1 cellular context compared by ENCODE assay signal in genomic region chr9:19464764-19465570, GRCh38.
TF ChIP-seq lines count a peak whose summit lies in the region.

No MANE protein-coding gene starts in this region.

TF ChIP-seq in HepG2, 621 proteins besides CTCF, POLR2A, EP300 and RAD21 (continued from another document and continues in another):
- TF ChIP-seq CSRNP1 (CRISPR knock-in tag; IDR thresholded peaks at IDR 0.05), result no peak
- peak; percentile 51; the same call in 1 of the 2 replicates for TF ChIP-seq PRDM15 (CRISPR knock-in tag; IDR thresholded peaks at IDR 0.05)
- no peak for TF ChIP-seq ZNF646 (CRISPR knock-in tag; IDR thresholded peaks at IDR 0.05)
- no peak for TF ChIP-seq ZNF672 (CRISPR knock-in tag; IDR thresholded peaks at IDR 0.05)
- TF ChIP-seq YEATS2 (CRISPR knock-in tag; IDR thresholded peaks at IDR 0.05; ENCODE audit: borderline replicate concordance), result no peak
- TF ChIP-seq ZHX2 (IDR thresholded peaks at IDR 0.05; ENCODE audit: low read depth), result no peak
- TF ChIP-seq ZHX2 (CRISPR knock-in tag; IDR thresholded peaks at IDR 0.05; ENCODE audit: borderline replicate concordance), result no peak
- TF ChIP-seq ZBTB33 (CRISPR knock-in tag; IDR thresholded peaks at IDR 0.05), result no peak
- TF ChIP-seq ZNF263 (CRISPR knock-in tag; IDR thresholded peaks at IDR 0.05), result no peak
- TF ChIP-seq ZNF317 (CRISPR knock-in tag; IDR thresholded peaks at IDR 0.05), result no peak
- no peak for TF ChIP-seq NPAS2 (CRISPR knock-in tag; IDR thresholded peaks at IDR 0.05; ENCODE audit: borderline replicate concordance)
- no peak for TF ChIP-seq ZNF414 (CRISPR knock-in tag; IDR thresholded peaks at IDR 0.05)
- no peak for TF ChIP-seq ZNF563 (CRISPR knock-in tag; IDR thresholded peaks at IDR 0.05)
- no peak for TF ChIP-seq SMAD1 (CRISPR knock-in tag; IDR thresholded peaks at IDR 0.05; ENCODE audit: borderline replicate concordance, low read depth)
- TF ChIP-seq HIVEP1 (CRISPR knock-in tag; IDR thresholded peaks at IDR 0.05), result no peak
- no peak for TF ChIP-seq TOPORS (CRISPR knock-in tag; IDR thresholded peaks at IDR 0.05)
- peak; percentile 54; the same call in 1 of the 2 replicates for TF ChIP-seq KDM5B (CRISPR knock-in tag; IDR thresholded peaks at IDR 0.05; ENCODE audit: borderline replicate concordance)
- no peak for TF ChIP-seq ZNF224 (CRISPR knock-in tag; IDR thresholded peaks at IDR 0.05)
- peak; percentile 57 for TF ChIP-seq ZNF687 (CRISPR knock-in tag; IDR thresholded peaks at IDR 0.05)
- TF ChIP-seq ZNF335 (CRISPR knock-in tag; IDR thresholded peaks at IDR 0.05), result no peak
- no peak for TF ChIP-seq KDM6A (CRISPR knock-in tag; IDR thresholded peaks at IDR 0.05; ENCODE audit: low read depth)
- no peak for TF ChIP-seq MYNN (CRISPR knock-in tag; IDR thresholded peaks at IDR 0.05; ENCODE audit: low read depth)
- TF ChIP-seq RFXANK (CRISPR knock-in tag; IDR thresholded peaks at IDR 0.05), result no peak
- TF ChIP-seq ZNF501 (CRISPR knock-in tag; IDR thresholded peaks at IDR 0.05), result peak; percentile 12; the same call in 1 of the 2 replicates
- peak; percentile 69 for TF ChIP-seq XRCC5 (optimal IDR thresholded peaks at IDR 0.05; ENCODE audit: low read length)
- no peak for TF ChIP-seq GTF3A (CRISPR knock-in tag; conservative IDR thresholded peaks at IDR 0.05)
- no peak for TF ChIP-seq ZNF678 (CRISPR knock-in tag; IDR thresholded peaks at IDR 0.05)
